1 cellular context compared by ENCODE assay signal in the genomic region with DNA sequence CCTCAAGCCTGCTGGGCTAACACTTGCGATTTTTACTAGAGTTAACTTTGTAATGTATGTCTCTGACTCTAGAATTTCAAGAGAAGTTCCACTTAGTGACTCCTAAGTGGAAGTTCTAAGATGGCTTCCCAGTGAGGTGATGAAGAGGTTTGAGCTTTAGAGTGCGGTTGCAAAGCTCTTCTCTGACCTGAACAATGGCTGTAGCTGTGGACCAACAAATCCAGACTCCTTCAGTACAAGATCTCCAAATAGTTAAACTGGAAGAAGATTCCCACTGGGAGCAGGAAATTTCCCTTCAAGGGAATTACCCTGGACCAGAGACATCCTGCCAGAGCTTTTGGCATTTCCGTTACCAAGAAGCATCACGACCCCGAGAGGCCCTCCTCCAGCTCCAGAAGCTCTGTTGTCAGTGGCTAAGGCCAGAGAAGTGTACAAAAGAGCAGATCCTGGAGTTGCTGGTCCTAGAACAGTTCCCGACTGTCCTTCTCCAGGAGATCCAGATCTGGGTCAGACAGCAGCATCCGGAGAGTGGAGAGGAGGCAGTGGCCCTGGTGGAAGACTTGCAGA.
TF ChIP-seq lines count a peak whose summit lies in the region.

No MANE protein-coding gene starts in this region.

TF ChIP-seq in HepG2, 621 proteins besides CTCF, POLR2A, EP300 and RAD21 (continued from another document):
- TF ChIP-seq, protein P1, sequence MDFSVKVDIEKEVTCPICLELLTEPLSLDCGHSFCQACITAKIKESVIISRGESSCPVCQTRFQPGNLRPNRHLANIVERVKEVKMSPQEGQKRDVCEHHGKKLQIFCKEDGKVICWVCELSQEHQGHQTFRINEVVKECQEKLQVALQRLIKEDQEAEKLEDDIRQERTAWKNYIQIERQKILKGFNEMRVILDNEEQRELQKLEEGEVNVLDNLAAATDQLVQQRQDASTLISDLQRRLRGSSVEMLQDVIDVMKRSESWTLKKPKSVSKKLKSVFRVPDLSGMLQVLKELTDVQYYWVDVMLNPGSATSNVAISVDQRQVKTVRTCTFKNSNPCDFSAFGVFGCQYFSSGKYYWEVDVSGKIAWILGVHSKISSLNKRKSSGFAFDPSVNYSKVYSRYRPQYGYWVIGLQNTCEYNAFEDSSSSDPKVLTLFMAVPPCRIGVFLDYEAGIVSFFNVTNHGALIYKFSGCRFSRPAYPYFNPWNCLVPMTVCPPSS (IDR thresholded peaks at IDR 0.05): no peak
- TF ChIP-seq SAFB2 (CRISPR knock-in tag; IDR thresholded peaks at IDR 0.05; ENCODE audit: borderline replicate concordance, low read depth) (no peak), SOX13 (IDR thresholded peaks at IDR 0.05) (no peak), SOX13 (CRISPR knock-in tag; conservative IDR thresholded peaks at IDR 0.05 in 1 of 2, IDR thresholded peaks at IDR 0.05 in 1 of 2) (no peak), NFYC (CRISPR knock-in tag; IDR thresholded peaks at IDR 0.05) (no peak), TAF15 (IDR thresholded peaks at IDR 0.05; ENCODE audit: low read depth, low read length, poor library complexity, severe bottlenecking) (no peak), ZNF737 (CRISPR knock-in tag; IDR thresholded peaks at IDR 0.05; ENCODE audit: borderline replicate concordance) (no peak), ZNF260 (CRISPR knock-in tag; IDR thresholded peaks at IDR 0.05; ENCODE audit: borderline replicate concordance, low read depth) (no peak), ZNF543 (CRISPR knock-in tag; IDR thresholded peaks at IDR 0.05) (no peak), ASH2L (IDR thresholded peaks at IDR 0.05; ENCODE audit: insufficient read length, low read depth, low read length) (no peak), ATRX (CRISPR knock-in tag; IDR thresholded peaks at IDR 0.05; ENCODE audit: borderline replicate concordance) (no peak), ZNF879 (CRISPR knock-in tag; IDR thresholded peaks at IDR 0.05) (no peak), ZNF577 (CRISPR knock-in tag; IDR thresholded peaks at IDR 0.05; ENCODE audit: borderline replicate concordance, low read depth) (no peak), ZNF775 (CRISPR knock-in tag; IDR thresholded peaks at IDR 0.05; ENCODE audit: borderline replicate concordance) (no peak)
- TF ChIP-seq, protein P2, sequence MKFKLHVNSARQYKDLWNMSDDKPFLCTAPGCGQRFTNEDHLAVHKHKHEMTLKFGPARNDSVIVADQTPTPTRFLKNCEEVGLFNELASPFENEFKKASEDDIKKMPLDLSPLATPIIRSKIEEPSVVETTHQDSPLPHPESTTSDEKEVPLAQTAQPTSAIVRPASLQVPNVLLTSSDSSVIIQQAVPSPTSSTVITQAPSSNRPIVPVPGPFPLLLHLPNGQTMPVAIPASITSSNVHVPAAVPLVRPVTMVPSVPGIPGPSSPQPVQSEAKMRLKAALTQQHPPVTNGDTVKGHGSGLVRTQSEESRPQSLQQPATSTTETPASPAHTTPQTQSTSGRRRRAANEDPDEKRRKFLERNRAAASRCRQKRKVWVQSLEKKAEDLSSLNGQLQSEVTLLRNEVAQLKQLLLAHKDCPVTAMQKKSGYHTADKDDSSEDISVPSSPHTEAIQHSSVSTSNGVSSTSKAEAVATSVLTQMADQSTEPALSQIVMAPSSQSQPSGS (CRISPR knock-in tag; IDR thresholded peaks at IDR 0.05): peak; percentile 8; the same call in 1 of the 2 replicates
- TF ChIP-seq, protein P3, sequence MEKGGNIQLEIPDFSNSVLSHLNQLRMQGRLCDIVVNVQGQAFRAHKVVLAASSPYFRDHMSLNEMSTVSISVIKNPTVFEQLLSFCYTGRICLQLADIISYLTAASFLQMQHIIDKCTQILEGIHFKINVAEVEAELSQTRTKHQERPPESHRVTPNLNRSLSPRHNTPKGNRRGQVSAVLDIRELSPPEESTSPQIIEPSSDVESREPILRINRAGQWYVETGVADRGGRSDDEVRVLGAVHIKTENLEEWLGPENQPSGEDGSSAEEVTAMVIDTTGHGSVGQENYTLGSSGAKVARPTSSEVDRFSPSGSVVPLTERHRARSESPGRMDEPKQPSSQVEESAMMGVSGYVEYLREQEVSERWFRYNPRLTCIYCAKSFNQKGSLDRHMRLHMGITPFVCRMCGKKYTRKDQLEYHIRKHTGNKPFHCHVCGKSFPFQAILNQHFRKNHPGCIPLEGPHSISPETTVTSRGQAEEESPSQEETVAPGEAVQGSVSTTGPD (CRISPR knock-in tag; IDR thresholded peaks at IDR 0.05): no peak
